Comparison of ENCODE assay signal across 1 cellular context in the genomic region with DNA sequence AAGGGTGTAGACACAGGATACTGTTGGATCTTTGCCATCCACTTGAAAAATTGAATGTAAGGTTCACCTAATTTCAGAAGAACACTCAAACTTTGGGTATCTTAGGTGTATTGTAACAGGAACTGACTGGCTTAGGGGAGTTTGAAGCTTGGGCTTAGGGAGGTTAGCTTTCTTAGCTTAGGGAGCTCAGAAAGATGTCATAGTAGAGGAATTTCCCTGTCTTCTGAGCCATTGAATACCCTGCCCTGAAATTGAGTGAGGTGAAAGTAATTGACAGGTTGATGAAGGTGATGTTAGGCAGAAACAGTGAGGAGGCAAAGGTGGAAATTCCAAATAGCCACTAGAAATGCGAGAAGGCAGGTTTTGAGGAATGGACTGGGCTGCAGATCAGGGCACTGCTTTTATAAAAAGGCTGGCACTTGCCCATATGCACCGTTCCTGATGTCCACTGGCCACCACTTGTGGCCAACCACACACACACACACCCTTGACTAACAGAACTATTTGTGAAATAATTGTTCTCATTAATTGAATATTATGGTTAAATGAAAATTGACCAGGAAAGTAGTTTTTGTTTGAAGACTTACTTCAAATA.
TF ChIP-seq lines count a peak whose summit lies in the region.

No MANE protein-coding gene starts in this region.

TF ChIP-seq in HepG2, 621 proteins besides CTCF, POLR2A, EP300 and RAD21 (continued from another document):
- TF ChIP-seq, protein P1, sequence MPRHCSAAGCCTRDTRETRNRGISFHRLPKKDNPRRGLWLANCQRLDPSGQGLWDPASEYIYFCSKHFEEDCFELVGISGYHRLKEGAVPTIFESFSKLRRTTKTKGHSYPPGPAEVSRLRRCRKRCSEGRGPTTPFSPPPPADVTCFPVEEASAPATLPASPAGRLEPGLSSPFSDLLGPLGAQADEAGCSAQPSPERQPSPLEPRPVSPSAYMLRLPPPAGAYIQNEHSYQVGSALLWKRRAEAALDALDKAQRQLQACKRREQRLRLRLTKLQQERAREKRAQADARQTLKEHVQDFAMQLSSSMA (CRISPR knock-in tag; IDR thresholded peaks at IDR 0.05) = no peak
- TF ChIP-seq ZNF550 (CRISPR knock-in tag; IDR thresholded peaks at IDR 0.05; ENCODE audit: borderline replicate concordance) = no peak
- no peak for TF ChIP-seq REXO4 (CRISPR knock-in tag; IDR thresholded peaks at IDR 0.05; ENCODE audit: borderline replicate concordance)
- TF ChIP-seq, protein P2, sequence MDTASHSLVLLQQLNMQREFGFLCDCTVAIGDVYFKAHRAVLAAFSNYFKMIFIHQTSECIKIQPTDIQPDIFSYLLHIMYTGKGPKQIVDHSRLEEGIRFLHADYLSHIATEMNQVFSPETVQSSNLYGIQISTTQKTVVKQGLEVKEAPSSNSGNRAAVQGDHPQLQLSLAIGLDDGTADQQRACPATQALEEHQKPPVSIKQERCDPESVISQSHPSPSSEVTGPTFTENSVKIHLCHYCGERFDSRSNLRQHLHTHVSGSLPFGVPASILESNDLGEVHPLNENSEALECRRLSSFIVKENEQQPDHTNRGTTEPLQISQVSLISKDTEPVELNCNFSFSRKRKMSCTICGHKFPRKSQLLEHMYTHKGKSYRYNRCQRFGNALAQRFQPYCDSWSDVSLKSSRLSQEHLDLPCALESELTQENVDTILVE (CRISPR knock-in tag; IDR thresholded peaks at IDR 0.05) = no peak
- TF ChIP-seq, protein P3, sequence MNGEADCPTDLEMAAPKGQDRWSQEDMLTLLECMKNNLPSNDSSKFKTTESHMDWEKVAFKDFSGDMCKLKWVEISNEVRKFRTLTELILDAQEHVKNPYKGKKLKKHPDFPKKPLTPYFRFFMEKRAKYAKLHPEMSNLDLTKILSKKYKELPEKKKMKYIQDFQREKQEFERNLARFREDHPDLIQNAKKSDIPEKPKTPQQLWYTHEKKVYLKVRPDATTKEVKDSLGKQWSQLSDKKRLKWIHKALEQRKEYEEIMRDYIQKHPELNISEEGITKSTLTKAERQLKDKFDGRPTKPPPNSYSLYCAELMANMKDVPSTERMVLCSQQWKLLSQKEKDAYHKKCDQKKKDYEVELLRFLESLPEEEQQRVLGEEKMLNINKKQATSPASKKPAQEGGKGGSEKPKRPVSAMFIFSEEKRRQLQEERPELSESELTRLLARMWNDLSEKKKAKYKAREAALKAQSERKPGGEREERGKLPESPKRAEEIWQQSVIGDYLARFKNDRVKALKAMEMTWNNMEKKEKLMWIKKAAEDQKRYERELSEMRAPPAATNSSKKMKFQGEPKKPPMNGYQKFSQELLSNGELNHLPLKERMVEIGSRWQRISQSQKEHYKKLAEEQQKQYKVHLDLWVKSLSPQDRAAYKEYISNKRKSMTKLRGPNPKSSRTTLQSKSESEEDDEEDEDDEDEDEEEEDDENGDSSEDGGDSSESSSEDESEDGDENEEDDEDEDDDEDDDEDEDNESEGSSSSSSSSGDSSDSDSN (CRISPR knock-in tag; IDR thresholded peaks at IDR 0.05) = no peak
- TF ChIP-seq ZNF883 (CRISPR knock-in tag; IDR thresholded peaks at IDR 0.05; ENCODE audit: not compliant biosample characterization) = no peak
- TF ChIP-seq NCOA2 (CRISPR knock-in tag; IDR thresholded peaks at IDR 0.05) = no peak
- TF ChIP-seq KDM3A (CRISPR knock-in tag; IDR thresholded peaks at IDR 0.05; ENCODE audit: low read depth) = no peak
- TF ChIP-seq ASH2L (IDR thresholded peaks at IDR 0.05; ENCODE audit: insufficient read length, low read depth, low read length) = no peak
- TF ChIP-seq, protein P4, sequence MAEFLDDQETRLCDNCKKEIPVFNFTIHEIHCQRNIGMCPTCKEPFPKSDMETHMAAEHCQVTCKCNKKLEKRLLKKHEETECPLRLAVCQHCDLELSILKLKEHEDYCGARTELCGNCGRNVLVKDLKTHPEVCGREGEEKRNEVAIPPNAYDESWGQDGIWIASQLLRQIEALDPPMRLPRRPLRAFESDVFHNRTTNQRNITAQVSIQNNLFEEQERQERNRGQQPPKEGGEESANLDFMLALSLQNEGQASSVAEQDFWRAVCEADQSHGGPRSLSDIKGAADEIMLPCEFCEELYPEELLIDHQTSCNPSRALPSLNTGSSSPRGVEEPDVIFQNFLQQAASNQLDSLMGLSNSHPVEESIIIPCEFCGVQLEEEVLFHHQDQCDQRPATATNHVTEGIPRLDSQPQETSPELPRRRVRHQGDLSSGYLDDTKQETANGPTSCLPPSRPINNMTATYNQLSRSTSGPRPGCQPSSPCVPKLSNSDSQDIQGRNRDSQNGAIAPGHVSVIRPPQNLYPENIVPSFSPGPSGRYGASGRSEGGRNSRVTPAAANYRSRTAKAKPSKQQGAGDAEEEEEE (CRISPR knock-in tag; IDR thresholded peaks at IDR 0.05; ENCODE audit: borderline replicate concordance) = no peak
- TF ChIP-seq IRX3 (CRISPR knock-in tag; IDR thresholded peaks at IDR 0.05; ENCODE audit: borderline replicate concordance, low read depth) = no peak
- no peak for TF ChIP-seq ZNF562 (CRISPR knock-in tag; IDR thresholded peaks at IDR 0.05; ENCODE audit: borderline replicate concordance)
